ENCODE assay signal across 1 cellular context in genomic region chr5:139193928-139194327, GRCh38.
TF ChIP-seq lines count a peak whose summit lies in the region.

No MANE protein-coding gene starts in this region.

TF ChIP-seq in liver, 16 proteins besides CTCF, POLR2A, EP300 and RAD21 (continued from another document):
- TF ChIP-seq REST (IDR thresholded peaks at IDR 0.05): no peak
TF ChIP-seq in liver: peak in this region for 0.
